ENCODE assay signal across 18 cellular contexts in genomic region chr18:26888259-26888658, GRCh38. TPM values are rescaled to one million over a fixed set of nuclear protein-coding genes. Genes with fewer than 3 reads are reported as not detected.
"Had no signal": no experiment of that assay in that cellular context is flagged by ENCODE, and none has a peak within 500 bp of the region (broad histone marks: within the 10 kb centered on the region; RNA-seq: fewer than 3 reads in every experiment).

No MANE protein-coding gene starts in this region.

- ATAC-seq: SK-N-SH treated with all-trans-retinoic acid at 6 μM for 48 hours had no signal

- DNase-seq: Karpas-422, KG1, MM.1S, NCI-H1092 treated with DMSO at 0.1 percent for 48 hours, NCI-H1436, NCI-H187, NCI-H2029, NCI-H2081 treated with DMSO at 0.1 percent for 48 hours, NCI-H2171, NCI-H226, NCI-H446, NCI-H510A, NCI-H524 treated with DMSO at 0.1 percent for 48 hours, NCI-H774, SHP77 had no signal

RNA-seq across cellular contexts. Expression of gene AQP4, which starts 22.8 kb away (rescaled TPM):
- total RNA-seq: HT-29, SK-MEL-5 had no signal
